In genomic region chr3:30236011-30236410, GRCh38 we compare ENCODE assay signal across 30 cellular contexts.
DNase-seq lines count a peak whose midpoint lies in the region; ATAC-seq and TF ChIP-seq lines count a peak whose summit lies in the region.
"Had no signal": no experiment of that assay in that cellular context is flagged by ENCODE, and none has a peak within 500 bp of the region (broad histone marks: within the 10 kb centered on the region; RNA-seq: fewer than 3 reads in every experiment).

No MANE protein-coding gene starts in this region.

- RAD21 ChIA-PET in HCT116 (lab: Charles Lee; ENCODE audit: low non-redundant PET in 1 of 2, low total read pairs in 2 of 2, uncharacterized antibody in 2 of 2, unreplicated experiment in 2 of 2): no interaction called here

- DNase-seq in HCT116 (ENCODE audit: low read depth, low spot score) (no peak), dermis microvascular lymphatic vessel endothelial cell (ENCODE audit: low read depth in 2 of 2) (peak; percentile 17 to 53), lung microvascular endothelial cell (ENCODE audit: low read depth in 2 of 2) (peak; percentile 16 to 70), HEK293T (ENCODE audit: extremely low spot score) (no peak), COR-L47 (lab: John Stamatoyannopoulos, UW) (no peak), amniotic stem cell (lab: John Stamatoyannopoulos, UW) (no peak)
- DNase-seq: 8988T; ACHN; AML-193; BE2C; C1 segment of cervical spinal cord; Caco-2; Calu3; CD4-positive, alpha-beta memory T cell; CD4-positive, alpha-beta T cell; CD4-positive, CD25-positive, alpha-beta regulatory T cell; CD8-positive, alpha-beta memory T cell; CD8-positive, alpha-beta T cell; DMS 273 treated with DMSO at 0.1 percent for 48 hours; DMS153; DMS53; DMS79; DMS79 treated with DMSO at 0.1 percent for 48 hours; DND-41; EL had no signal

- BruUV-seq in HCT116 (replicated peaks; lab: Mats Ljungman, UMichigan): no TSS peak

- POLR2A ChIA-PET in HCT116 (lab: Charles Lee) (no interaction called here), HEK293T (lab: Yijun Ruan, JAX) (no interaction called here)

- peaks cover 0 to 5% of the 10 kb centered on the region in 2 experiments; a peak in 1 of 4 replicates for H3K9me3 ChIP-seq in HCT116 (ENCODE audit: control insufficient read depth in 1 of 2, insufficient read depth in 1 of 2, low read depth in 1 of 2, low read length in 2 of 2)
- H3K9me3 ChIP-seq: BE2C, BLaER1, Caco-2 had no signal

- no peaks in the 10 kb centered on the region for H3K27me3 ChIP-seq in HCT116 (ENCODE audit: insufficient read depth, low read length)
- H3K27me3 ChIP-seq: BE2C; BLaER1; BLaER1 treated with 17β-estradiol and CSF1 and Interleukin-3, amounts not matched to agents 10 nM and 100 nM had no signal

- no peak overlapping the region for H3K4me2 ChIP-seq in HCT116 (ENCODE audit: low read length)
- H3K4me2 ChIP-seq: A549; BLaER1; BLaER1 treated with 17β-estradiol and CSF1 and Interleukin-3, amounts not matched to agents 10 nM and 100 nM had no signal

- H3K27ac ChIP-seq in HCT116 (ENCODE audit: low read depth, low read length): no peak overlapping the region
- H3K27ac ChIP-seq: 22Rv1; BLaER1; BLaER1 treated with 17β-estradiol and CSF1 and Interleukin-3, amounts not matched to agents 10 nM and 100 nM; C4-2B had no signal

- TF ChIP-seq CTCF in HCT116 (IDR thresholded peaks at IDR 0.05 in 2 of 3, conservative IDR thresholded peaks at IDR 0.05 in 1 of 3; ENCODE audit: borderline replicate concordance in 1 of 3, insufficient read depth in 1 of 3, low read depth in 2 of 3, low read length in 2 of 3): no peak

- CTCF ChIA-PET in HCT116 (lab: Charles Lee): no interaction called here
- CTCF ChIA-PET in HEK293T (lab: Yijun Ruan, JAX): no interaction called here

- no peaks in the 10 kb centered on the region for H4K20me1 ChIP-seq in HCT116 (ENCODE audit: insufficient read depth)
- H4K20me1 ChIP-seq: BLaER1; BLaER1 treated with 17β-estradiol and CSF1 and Interleukin-3, amounts not matched to agents 10 nM and 100 nM had no signal

- TF ChIP-seq RAD21 in HCT116 (IDR thresholded peaks at IDR 0.05; ENCODE audit: low read depth): no peak

- no peak overlapping the region for H3K9ac ChIP-seq in HCT116 (ENCODE audit: low read length)
- H3K9ac ChIP-seq: BLaER1; BLaER1 treated with 17β-estradiol and CSF1 and Interleukin-3, amounts not matched to agents 10 nM and 100 nM had no signal

- H3K4me3 ChIP-seq in HCT116 (replicated peaks in 1 of 2; ENCODE audit: low read depth in 1 of 2, low read length in 2 of 2): no peak overlapping the region
- H3K4me3 ChIP-seq: A549; BLaER1; BLaER1 treated with 17β-estradiol and CSF1 and Interleukin-3, amounts not matched to agents 10 nM and 100 nM had no signal

- H3K4me1 ChIP-seq in HCT116 (ENCODE audit: control insufficient read depth in 1 of 2, insufficient read depth in 2 of 2, low read length in 2 of 2): peaks cover 3 to 8% of the 10 kb centered on the region in 2 experiments; a peak in 2 of 4 replicates
- H3K4me1 ChIP-seq: BE2C, BLaER1 had no signal

- no peak for TF ChIP-seq POLR2A in HCT116 (IDR thresholded peaks at IDR 0.05; ENCODE audit: borderline replicate concordance, extremely low read depth, insufficient read depth, insufficient read length)

- peak overlapping the region; percentile 82 for H2AFZ ChIP-seq in HCT116 (ENCODE audit: low read depth, low read length, poor library complexity, severe bottlenecking)

- no peak for ATAC-seq in HCT116
- ATAC-seq: A549; CD8-positive, alpha-beta T cell had no signal

- intact Hi-C loops in HCT116 (cut with micrococcal nuclease): no loop called here

- H3K36me3 ChIP-seq in HCT116 (ENCODE audit: control insufficient read depth in 1 of 2, insufficient read depth in 2 of 2, low read length in 2 of 2): no peaks in the 10 kb centered on the region
- H3K36me3 ChIP-seq: BE2C; BLaER1; BLaER1 treated with 17β-estradiol and CSF1 and Interleukin-3, amounts not matched to agents 10 nM and 100 nM had no signal

- H3K79me2 ChIP-seq in HCT116 (ENCODE audit: insufficient read depth, low read length): no peaks in the 10 kb centered on the region

- no peaks in the 10 kb centered on the region for H3K9me2 ChIP-seq in HCT116 (ENCODE audit: insufficient read depth)

TF ChIP-seq in HCT116, 20 proteins besides CTCF, POLR2A, EP300 and RAD21:
- TF ChIP-seq, protein P1, sequence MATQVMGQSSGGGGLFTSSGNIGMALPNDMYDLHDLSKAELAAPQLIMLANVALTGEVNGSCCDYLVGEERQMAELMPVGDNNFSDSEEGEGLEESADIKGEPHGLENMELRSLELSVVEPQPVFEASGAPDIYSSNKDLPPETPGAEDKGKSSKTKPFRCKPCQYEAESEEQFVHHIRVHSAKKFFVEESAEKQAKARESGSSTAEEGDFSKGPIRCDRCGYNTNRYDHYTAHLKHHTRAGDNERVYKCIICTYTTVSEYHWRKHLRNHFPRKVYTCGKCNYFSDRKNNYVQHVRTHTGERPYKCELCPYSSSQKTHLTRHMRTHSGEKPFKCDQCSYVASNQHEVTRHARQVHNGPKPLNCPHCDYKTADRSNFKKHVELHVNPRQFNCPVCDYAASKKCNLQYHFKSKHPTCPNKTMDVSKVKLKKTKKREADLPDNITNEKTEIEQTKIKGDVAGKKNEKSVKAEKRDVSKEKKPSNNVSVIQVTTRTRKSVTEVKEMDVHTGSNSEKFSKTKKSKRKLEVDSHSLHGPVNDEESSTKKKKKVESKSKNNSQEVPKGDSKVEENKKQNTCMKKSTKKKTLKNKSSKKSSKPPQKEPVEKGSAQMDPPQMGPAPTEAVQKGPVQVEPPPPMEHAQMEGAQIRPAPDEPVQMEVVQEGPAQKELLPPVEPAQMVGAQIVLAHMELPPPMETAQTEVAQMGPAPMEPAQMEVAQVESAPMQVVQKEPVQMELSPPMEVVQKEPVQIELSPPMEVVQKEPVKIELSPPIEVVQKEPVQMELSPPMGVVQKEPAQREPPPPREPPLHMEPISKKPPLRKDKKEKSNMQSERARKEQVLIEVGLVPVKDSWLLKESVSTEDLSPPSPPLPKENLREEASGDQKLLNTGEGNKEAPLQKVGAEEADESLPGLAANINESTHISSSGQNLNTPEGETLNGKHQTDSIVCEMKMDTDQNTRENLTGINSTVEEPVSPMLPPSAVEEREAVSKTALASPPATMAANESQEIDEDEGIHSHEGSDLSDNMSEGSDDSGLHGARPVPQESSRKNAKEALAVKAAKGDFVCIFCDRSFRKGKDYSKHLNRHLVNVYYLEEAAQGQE (IDR thresholded peaks at IDR 0.05; ENCODE audit: low read depth): no peak
- TF ChIP-seq EZH2phosphoT487 (IDR thresholded peaks at IDR 0.05; ENCODE audit: borderline replicate concordance) (no peak), EGR1 (IDR thresholded peaks at IDR 0.05; ENCODE audit: low read depth) (no peak), POLR2AphosphoS5 (IDR thresholded peaks at IDR 0.05; ENCODE audit: low read depth, low read length) (no peak), JUND (IDR thresholded peaks at IDR 0.05) (no peak)

TF ChIP-seq in HEK293T, 16 proteins besides CTCF, POLR2A, EP300 and RAD21:
- TF ChIP-seq ELF4 (IDR thresholded peaks at IDR 0.05) (no peak), FOXM1 (IDR thresholded peaks at IDR 0.05; ENCODE audit: borderline replicate concordance) (no peak), ZNF384 (IDR thresholded peaks at IDR 0.05) (no peak), NFRKB (IDR thresholded peaks at IDR 0.05) (no peak), L3MBTL2 (conservative IDR thresholded peaks at IDR 0.05) (no peak), TARDBP (IDR thresholded peaks at IDR 0.05) (no peak), FOXK2 (IDR thresholded peaks at IDR 0.05) (no peak), ARNT (IDR thresholded peaks at IDR 0.05) (no peak), SUZ12 (IDR thresholded peaks at IDR 0.05) (no peak), FOXA1 (IDR thresholded peaks at IDR 0.05) (no peak), HDGF (IDR thresholded peaks at IDR 0.05; ENCODE audit: borderline replicate concordance) (no peak), BHLHE40 (IDR thresholded peaks at IDR 0.05; ENCODE audit: borderline replicate concordance) (no peak), PKNOX1 (IDR thresholded peaks at IDR 0.05) (no peak), SP1 (IDR thresholded peaks at IDR 0.05) (no peak), CTBP1 (IDR thresholded peaks at IDR 0.05; ENCODE audit: borderline replicate concordance) (no peak), LEF1 (IDR thresholded peaks at IDR 0.05; ENCODE audit: borderline replicate concordance) (no peak)

Comparison
In these comparisons a context has a peak if more than half of its experiments do, and no peak if none do; other contexts are left out.
1. DNase-seq: peak in dermis microvascular lymphatic vessel endothelial cell (2 of 2) and lung microvascular endothelial cell (2 of 2); none in HCT116 (single experiment), HEK293T (single experiment), COR-L47 (single experiment) and amniotic stem cell (single experiment).